ENCODE assay signal across 18 cellular contexts in the genomic region with DNA sequence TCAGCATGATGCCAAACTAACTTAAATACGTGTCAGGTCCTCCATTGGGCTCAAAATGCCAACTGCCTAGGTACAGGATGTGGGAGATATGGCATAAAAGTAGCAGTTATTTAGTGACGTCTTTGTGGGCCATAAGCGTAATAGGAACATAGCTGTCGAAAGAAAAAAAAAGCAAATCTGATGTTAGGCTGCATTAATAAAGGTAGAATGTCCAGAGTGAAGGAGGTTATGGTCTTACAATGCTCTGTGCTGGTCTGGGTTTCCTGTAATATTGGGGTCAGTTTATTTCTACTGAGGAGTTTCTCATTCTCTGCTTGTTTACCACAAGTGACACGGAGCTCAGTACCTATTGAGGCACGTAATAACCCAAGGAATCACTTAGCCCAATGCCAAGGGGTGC. TPM values are rescaled to one million over a fixed set of nuclear protein-coding genes. Genes with fewer than 3 reads are reported as not detected.
DNase-seq lines count a peak whose midpoint lies in the region; ATAC-seq and TF ChIP-seq lines count a peak whose summit lies in the region.
"Had no signal": no experiment of that assay in that cellular context is flagged by ENCODE, and none has a peak within 500 bp of the region (broad histone marks: within the 10 kb centered on the region; RNA-seq: fewer than 3 reads in every experiment).

No MANE protein-coding gene starts in this region.

- H2AFZ ChIP-seq in SK-N-SH (ENCODE audit: low read depth), result no peak overlapping the region

- no peak for DNase-seq in SK-N-SH
- no peak for DNase-seq in ascending aorta (ENCODE audit: low spot score in 2 of 2)
- DNase-seq in psoas muscle, result no peak
- no peak for DNase-seq in aorta
- no peak for DNase-seq in GM13977 (ENCODE audit: low spot score)
- DNase-seq in HK-2 (ENCODE audit: unreplicated experiment), result no peak
- DNase-seq: CD4-positive, alpha-beta memory T cell; DMS79 treated with DMSO at 0.1 percent for 48 hours; EL; HCEC 1CT; HFFc6; KBM-7 had no signal

- H3K4me3 ChIP-seq in SK-N-SH (ENCODE audit: low read depth in 2 of 2, low read length in 1 of 2) (no peak overlapping the region), ascending aorta (no peak overlapping the region), psoas muscle (no peak overlapping the region), aorta (ENCODE audit: low read length in 2 of 2) (no peak overlapping the region)

- ATAC-seq in SK-N-SH treated with all-trans-retinoic acid at 6 μM for 48 hours (no peak), psoas muscle (no peak), aorta (ENCODE audit: low FRiP score) (no peak), GM18873 (IDR thresholded peaks at IDR 0.05; ENCODE audit: low FRiP score, unreplicated experiment) (no peak)

- H3K9ac ChIP-seq in SK-N-SH, result no peak overlapping the region

- intact Hi-C loops in ascending aorta (cut with DNase I) (no loop called here), psoas muscle (cut with DNase I) (no loop called here), aorta (cut with DNase I) (no loop called here)

- H3K9me3 ChIP-seq in SK-N-SH, result no peaks in the 10 kb centered on the region
- H3K9me3 ChIP-seq in ascending aorta, result no peaks in the 10 kb centered on the region
- no peaks in the 10 kb centered on the region for H3K9me3 ChIP-seq in psoas muscle
- H3K9me3 ChIP-seq in aorta (ENCODE audit: control insufficient read depth, low read length), result no peaks in the 10 kb centered on the region

- no peaks in the 10 kb centered on the region for H3F3A ChIP-seq in SK-N-SH (replicated peaks; ENCODE audit: insufficient read depth)

- TF ChIP-seq CTCF in SK-N-SH (IDR thresholded peaks at IDR 0.05) (no peak), ascending aorta (IDR thresholded peaks at IDR 0.05) (no peak), psoas muscle (IDR thresholded peaks at IDR 0.05) (no peak), GM13977 (IDR thresholded peaks at IDR 0.05; ENCODE audit: extremely low read depth, insufficient read depth, missing control alignments) (no peak)

- no peaks in the 10 kb centered on the region for H3K9me2 ChIP-seq in SK-N-SH

- TF ChIP-seq EP300 in SK-N-SH (IDR thresholded peaks at IDR 0.05; ENCODE audit: borderline replicate concordance in 1 of 2, low read depth in 1 of 2, low read length in 1 of 2), result no peak

- H3K36me3 ChIP-seq in SK-N-SH (replicated peaks in 1 of 2; ENCODE audit: control insufficient read depth in 1 of 2, insufficient read depth in 2 of 2, low read length in 1 of 2) (peaks cover 5 to 12% of the 10 kb centered on the region in 2 experiments), ascending aorta (no peaks in the 10 kb centered on the region), psoas muscle (ENCODE audit: insufficient read depth in 1 of 2, low read depth in 1 of 2) (no peaks in the 10 kb centered on the region), aorta (ENCODE audit: control insufficient read depth in 1 of 2, insufficient read depth in 2 of 2, low read length in 1 of 2) (no peaks in the 10 kb centered on the region)

- no peaks in the 10 kb centered on the region for H3K27me3 ChIP-seq in SK-N-SH (ENCODE audit: insufficient read depth)
- H3K27me3 ChIP-seq in ascending aorta, result no peaks in the 10 kb centered on the region
- no peaks in the 10 kb centered on the region for H3K27me3 ChIP-seq in psoas muscle (ENCODE audit: insufficient read depth in 3 of 3, low read length in 2 of 3)
- no peaks in the 10 kb centered on the region for H3K27me3 ChIP-seq in aorta (ENCODE audit: control insufficient read depth in 1 of 2, insufficient read depth in 2 of 2, low read length in 1 of 2)

- TF ChIP-seq RAD21 in SK-N-SH (IDR thresholded peaks at IDR 0.05; ENCODE audit: low read length), result no peak

- H3K27ac ChIP-seq in SK-N-SH (ENCODE audit: low read depth in 2 of 2, low read length in 1 of 2) (no peak overlapping the region; a peak in 1 of 4 replicates), ascending aorta (peak overlapping the region; percentile 92 to 96), psoas muscle (peak overlapping the region; percentile 98), aorta (ENCODE audit: low read depth in 1 of 2, low read length in 2 of 2) (peak overlapping the region; percentile 64 to 86)
- H3K27ac ChIP-seq: 22Rv1, C4-2B, HL-60 had no signal

- in situ Hi-C loops in GM13977 (cut with MboI; ENCODE audit: low pct_unique_long_range_greater_than_20kb, low sequenced_read_pairs, unreplicated experiment), result no loop called here

- H3K79me2 ChIP-seq in SK-N-SH (ENCODE audit: insufficient read depth), result no peaks in the 10 kb centered on the region

- H3K4me1 ChIP-seq in SK-N-SH (ENCODE audit: control insufficient read depth in 1 of 2, insufficient read depth in 2 of 2, low read depth in 1 of 2, low read length in 1 of 2) (peaks cover 2 to 57% of the 10 kb centered on the region in 2 experiments; a peak in 2 of 4 replicates), ascending aorta (peaks cover 35 to 73% of the 10 kb centered on the region in 2 donors), psoas muscle (peaks cover 55% of the 10 kb centered on the region), aorta (ENCODE audit: control insufficient read depth in 1 of 2, insufficient read depth in 2 of 2, low read length in 2 of 2) (no peaks in the 10 kb centered on the region)

- no peak overlapping the region for H3K4me2 ChIP-seq in SK-N-SH

- H4K20me1 ChIP-seq in SK-N-SH (ENCODE audit: insufficient read depth), result no peaks in the 10 kb centered on the region

- CTCF ChIA-PET in SK-N-SH (lab: Yijun Ruan, JAX), result interaction anchor here (1.1 to 1.2 kb wide), 3 partner anchors 12 to 240 kb away, joined by 3 to 5 read pairs (median 3); partner anchors contain the start of gene IRGM

- POLR2A ChIA-PET in SK-N-SH (lab: Yijun Ruan, JAX), result no interaction called here

- 89% methylated on average over 6 of the region's 6 CpGs for WGBS in SK-N-SH (ENCODE audit: low lambda C conversion rate)
- WGBS in psoas muscle, 3 donors, result 86 to 97% (median 88%) methylated on average over 6 of the region's 6 CpGs
- 47 to 63% methylated on average over 6 of the region's 6 CpGs for WGBS in aorta, 2 donors

TF ChIP-seq in SK-N-SH treated with all-trans-retinoic acid at 6 μM for 48 hours, 23 proteins besides CTCF, POLR2A, EP300 and RAD21:
- TF ChIP-seq ISL1 (CRISPR knock-in tag; IDR thresholded peaks at IDR 0.05), result no peak
- no peak for TF ChIP-seq RARB (CRISPR knock-in tag; IDR thresholded peaks at IDR 0.05)
- TF ChIP-seq SNAI2 (CRISPR knock-in tag; IDR thresholded peaks at IDR 0.05), result no peak
- TF ChIP-seq ZNF70 (CRISPR knock-in tag; IDR thresholded peaks at IDR 0.05), result peak; percentile 100

TF ChIP-seq in SK-N-SH, 30 proteins besides CTCF, POLR2A, EP300 and RAD21 (continues in another document):
- no peak for TF ChIP-seq YY1 (IDR thresholded peaks at IDR 0.05; ENCODE audit: low read depth)
- TF ChIP-seq JUND (IDR thresholded peaks at IDR 0.05), result no peak
- TF ChIP-seq, protein P1, sequence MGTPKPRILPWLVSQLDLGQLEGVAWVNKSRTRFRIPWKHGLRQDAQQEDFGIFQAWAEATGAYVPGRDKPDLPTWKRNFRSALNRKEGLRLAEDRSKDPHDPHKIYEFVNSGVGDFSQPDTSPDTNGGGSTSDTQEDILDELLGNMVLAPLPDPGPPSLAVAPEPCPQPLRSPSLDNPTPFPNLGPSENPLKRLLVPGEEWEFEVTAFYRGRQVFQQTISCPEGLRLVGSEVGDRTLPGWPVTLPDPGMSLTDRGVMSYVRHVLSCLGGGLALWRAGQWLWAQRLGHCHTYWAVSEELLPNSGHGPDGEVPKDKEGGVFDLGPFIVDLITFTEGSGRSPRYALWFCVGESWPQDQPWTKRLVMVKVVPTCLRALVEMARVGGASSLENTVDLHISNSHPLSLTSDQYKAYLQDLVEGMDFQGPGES (IDR thresholded peaks at IDR 0.05; ENCODE audit: low read depth, low read length), result no peak
- TF ChIP-seq REST (IDR thresholded peaks at IDR 0.05; ENCODE audit: low read depth, low read length), result no peak
- TF ChIP-seq FOXM1 (IDR thresholded peaks at IDR 0.05; ENCODE audit: low read depth), result no peak
- TF ChIP-seq SIN3A (IDR thresholded peaks at IDR 0.05; ENCODE audit: borderline replicate concordance, low read depth, low read length), result no peak

RNA-seq across cellular contexts. Expression of gene SYNPO, which starts 33.4 kb away (rescaled TPM):
- polyA plus RNA-seq in SK-N-SH (2012; rRNA removed) (3.0 and 5.1 TPM in 2 replicates), psoas muscle (100 to 1,000 TPM; 136 to 855 (median 503) TPM), aorta (100 to 1,000 TPM; 228 to 486 TPM)
- 3.3 and 4.5 TPM in 2 replicates for polyA plus RNA-seq in SK-N-SH (2012; cell fraction: cytosol; rRNA removed)
- 9.8 and 14.0 TPM in 2 replicates for polyA plus RNA-seq in SK-N-SH (2012; cell fraction: nucleus; rRNA removed)
- total RNA-seq in ascending aorta (128 TPM), psoas muscle (100 to 1,000 TPM; 447 to 745 (median 673) TPM), aorta (100 to 1,000 TPM; 327 to 478 TPM)
- polyA plus RNA-seq: CD4-positive, alpha-beta memory T cell had no signal

RNA-seq across cellular contexts. Expression of gene MYOZ3, which starts 53.9 kb away (rescaled TPM):
- 0.26 and 0.41 TPM in 2 replicates for polyA plus RNA-seq in SK-N-SH (2012; rRNA removed)
- 0.31 and 0.35 TPM in 2 replicates for polyA plus RNA-seq in SK-N-SH (2012; cell fraction: cytosol; rRNA removed)
- 0.48 and 0.67 TPM in 2 replicates for polyA plus RNA-seq in SK-N-SH (2012; cell fraction: nucleus; rRNA removed)
- total RNA-seq in ascending aorta, result 1.1 TPM
- total RNA-seq in psoas muscle, result 100 to 1,000 TPM in 1 of 4 donors, 10 to 100 TPM in 3; 29.7 to 110 (median 31.7) TPM
- polyA plus RNA-seq in psoas muscle, result 10 to 100 TPM in 2 of 3 donors, 1 to 10 TPM in 1; 3.0 to 14.5 (median 14.5) TPM
- total RNA-seq in aorta, result 10 to 100 TPM in 1 of 2 donors, 1 to 10 TPM in 1; 2.5 to 14.1 TPM
- polyA plus RNA-seq in aorta, result 1 to 10 TPM; 2.0 to 2.8 TPM
- total RNA-seq: CD4-positive, alpha-beta memory T cell; H4 had no signal
- polyA plus RNA-seq: CD4-positive, alpha-beta memory T cell had no signal

Comparison
In these comparisons a context has a peak if more than half of its experiments do, and no peak if none do; other contexts are left out.
1. H3K27ac ChIP-seq: peak in ascending aorta (2 of 2), psoas muscle (single experiment) and aorta (2 of 2); none in SK-N-SH (0 of 2).